ENCODE assay signal across 11 cellular contexts in genomic region chr18:80023173-80023572, GRCh38. TPM values are rescaled to one million over a fixed set of nuclear protein-coding genes. Genes with fewer than 3 reads are reported as not detected.
A peak's percentile ranks its signal among the peaks of the same experiment; 100 is the strongest.
DNase-seq lines count a peak whose midpoint lies in the region; ATAC-seq and TF ChIP-seq lines count a peak whose summit lies in the region.
"Had no signal": no experiment of that assay in that cellular context is flagged by ENCODE, and none has a peak within 500 bp of the region (broad histone marks: within the 10 kb centered on the region; RNA-seq: fewer than 3 reads in every experiment).

No MANE protein-coding gene starts in this region.

- TF ChIP-seq CTCF in Loucy (conservative IDR thresholded peaks at IDR 0.05; ENCODE audit: low read length) (peak; percentile 73), brain microvascular endothelial cell (IDR thresholded peaks at IDR 0.05; ENCODE audit: low read depth, low read length, missing control alignments) (peak; percentile 52), progenitor cell of endocrine pancreas (IDR thresholded peaks at IDR 0.05; ENCODE audit: unreplicated experiment) (peak; percentile 24), gastroesophageal sphincter (IDR thresholded peaks at IDR 0.05) (no peak)

- no peaks in the 10 kb centered on the region for H3K27me3 ChIP-seq in Loucy (ENCODE audit: insufficient read depth, low read length, poor library complexity, severe bottlenecking)
- H3K27me3 ChIP-seq in brain microvascular endothelial cell (replicated peaks): no peaks in the 10 kb centered on the region
- H3K27me3 ChIP-seq in gastroesophageal sphincter: no peaks in the 10 kb centered on the region

- no peaks in the 10 kb centered on the region for H3K79me2 ChIP-seq in Loucy (ENCODE audit: insufficient read depth, low read length)

- no peaks in the 10 kb centered on the region for H3K9me2 ChIP-seq in Loucy (replicated peaks; ENCODE audit: low read depth, low read length)

- H3K36me3 Mint-ChIP-seq in activated naive CD4-positive, alpha-beta T cell treated with anti-CD3 and anti-CD28 coated beads for 36 hours (ENCODE audit: low read depth): peaks cover 47% of the 10 kb centered on the region
- H3K36me3 Mint-ChIP-seq in progenitor cell of endocrine pancreas (ENCODE audit: insufficient read depth): peaks cover 26% of the 10 kb centered on the region

- peaks cover 47% of the 10 kb centered on the region; the same call in 1 of the 2 replicates for H3K9me3 ChIP-seq in Loucy (ENCODE audit: insufficient read depth, low read depth, low read length)
- H3K9me3 ChIP-seq in gastroesophageal sphincter: peaks cover 0 to 95% (median 7%) of the 10 kb centered on the region in 3 donors

- no peak overlapping the region for H3K9ac ChIP-seq in Loucy (ENCODE audit: low read depth, low read length, poor library complexity, severe bottlenecking)

- no peaks in the 10 kb centered on the region for H3K27me3 Mint-ChIP-seq in activated naive CD4-positive, alpha-beta T cell treated with anti-CD3 and anti-CD28 coated beads for 36 hours (ENCODE audit: low read depth)
- no peaks in the 10 kb centered on the region for H3K27me3 Mint-ChIP-seq in progenitor cell of endocrine pancreas

- peaks cover 53% of the 10 kb centered on the region for H3K9me3 Mint-ChIP-seq in activated naive CD4-positive, alpha-beta T cell treated with anti-CD3 and anti-CD28 coated beads for 36 hours
- peaks cover 61% of the 10 kb centered on the region for H3K9me3 Mint-ChIP-seq in progenitor cell of endocrine pancreas (ENCODE audit: low read depth)

- H3K36me3 ChIP-seq in Loucy (ENCODE audit: insufficient read depth, low read length) (no peaks in the 10 kb centered on the region), brain microvascular endothelial cell (replicated peaks) (no peaks in the 10 kb centered on the region), gastroesophageal sphincter (peaks cover 0 to 30% of the 10 kb centered on the region in 2 donors)

- H3K27ac ChIP-seq in brain microvascular endothelial cell (no peak overlapping the region), gastroesophageal sphincter (no peak overlapping the region)
- H3K27ac ChIP-seq: SK-N-MC had no signal

- no peak overlapping the region for H2AFZ ChIP-seq in Loucy (ENCODE audit: low read length)

- H3K4me1 ChIP-seq in Loucy (ENCODE audit: insufficient read depth, low read length, poor library complexity, severe bottlenecking): no peaks in the 10 kb centered on the region
- no peaks in the 10 kb centered on the region for H3K4me1 ChIP-seq in gastroesophageal sphincter

- peak; percentile 30 for DNase-seq in activated naive CD4-positive, alpha-beta T cell treated with anti-CD3 and anti-CD28 coated beads for 36 hours
- no peak for DNase-seq in activated naive CD4-positive, alpha-beta T cell treated with Interleukin-2 at 50 U/mL for 16 hours
- DNase-seq in brain microvascular endothelial cell (no peak), progenitor cell of endocrine pancreas (ENCODE audit: low spot score, unreplicated experiment) (no peak), kidney glomerular epithelial cell (lab: John Stamatoyannopoulos, UW) (no peak)
- DNase-seq: Calu3, NCI-H146 had no signal

- H3K27ac Mint-ChIP-seq in activated naive CD4-positive, alpha-beta T cell treated with anti-CD3 and anti-CD28 coated beads for 36 hours: no peak overlapping the region
- H3K27ac Mint-ChIP-seq in progenitor cell of endocrine pancreas: no peak overlapping the region

- in situ Hi-C loops in brain microvascular endothelial cell (cut with HindIII; ENCODE audit: low pct_ligation_motif_present, low sequenced_read_pairs): no loop called here

- no peak overlapping the region for H3K4me2 ChIP-seq in Loucy (ENCODE audit: low read depth, low read length, poor library complexity, severe bottlenecking)

- H3K4me3 ChIP-seq in Loucy (ENCODE audit: low read length, poor library complexity, severe bottlenecking) (no peak overlapping the region), brain microvascular endothelial cell (ENCODE audit: low read depth, low read length) (no peak overlapping the region), gastroesophageal sphincter (no peak overlapping the region)
- H3K4me3 ChIP-seq: SK-N-MC had no signal

- no peak for TF ChIP-seq EP300 in gastroesophageal sphincter (IDR thresholded peaks at IDR 0.05)

- intact Hi-C loops in activated naive CD4-positive, alpha-beta T cell treated with anti-CD3 and anti-CD28 coated beads for 36 hours (cut with micrococcal nuclease): no loop called here

- WGBS in gastroesophageal sphincter (ENCODE audit: low coverage in 1 of 2), 2 donors: 42 to 60% methylated on average over 4 of the region's 4 CpGs

- ATAC-seq in gastroesophageal sphincter: no peak
- no peak for ATAC-seq in HG03565 (IDR thresholded peaks at IDR 0.05; ENCODE audit: unreplicated experiment)

- no peak for TF ChIP-seq POLR2A in gastroesophageal sphincter (IDR thresholded peaks at IDR 0.05)

- no peaks in the 10 kb centered on the region for H4K20me1 ChIP-seq in Loucy (ENCODE audit: insufficient read depth, low read length, poor library complexity, severe bottlenecking)

- no peaks in the 10 kb centered on the region for H3K4me1 Mint-ChIP-seq in activated naive CD4-positive, alpha-beta T cell treated with anti-CD3 and anti-CD28 coated beads for 36 hours (ENCODE audit: low read depth)
- no peaks in the 10 kb centered on the region for H3K4me1 Mint-ChIP-seq in progenitor cell of endocrine pancreas (ENCODE audit: low read depth)

- H3K4me3 Mint-ChIP-seq in activated naive CD4-positive, alpha-beta T cell treated with anti-CD3 and anti-CD28 coated beads for 36 hours: no peak overlapping the region
- no peak overlapping the region for H3K4me3 Mint-ChIP-seq in progenitor cell of endocrine pancreas (ENCODE audit: low read depth)

- no peaks in the 10 kb centered on the region for H3F3A ChIP-seq in Loucy (ENCODE audit: low read depth)

- CTCF ChIA-PET in activated naive CD4-positive, alpha-beta T cell treated with anti-CD3 and anti-CD28 coated beads for 36 hours (lab: Charles Lee): interaction anchor here (0.7 to 1.1 kb wide), 3 partner anchors 86 to 900 kb away, joined by 3 read pairs; partner anchors contain the start of gene ADNP2

RNA-seq across cellular contexts. Expression of gene RBFA, which starts 11.1 kb away (rescaled TPM):
- 10 to 100 TPM; 35.7 to 36.0 TPM for total RNA-seq in activated naive CD4-positive, alpha-beta T cell treated with anti-CD3 and anti-CD28 coated beads for 36 hours
- total RNA-seq in progenitor cell of endocrine pancreas (34.2 and 34.3 TPM in 2 replicates), gastroesophageal sphincter (10 to 100 TPM; 27.0 to 38.8 (median 32.7) TPM)

RNA-seq across cellular contexts. Expression of gene TXNL4A, which starts 34.8 kb away (rescaled TPM):
- 100 to 1,000 TPM; 185 to 186 TPM for total RNA-seq in activated naive CD4-positive, alpha-beta T cell treated with anti-CD3 and anti-CD28 coated beads for 36 hours
- total RNA-seq in progenitor cell of endocrine pancreas (103 and 104 TPM in 2 replicates), gastroesophageal sphincter (10 to 100 TPM; 20.4 to 55.3 (median 39.6) TPM)

RNA-seq across cellular contexts. Expression of gene HSBP1L1, which starts 58.7 kb away (rescaled TPM):
- total RNA-seq in activated naive CD4-positive, alpha-beta T cell treated with anti-CD3 and anti-CD28 coated beads for 36 hours: 10 to 100 TPM; 14.2 to 14.8 TPM
- 7.0 and 8.0 TPM in 2 replicates for total RNA-seq in progenitor cell of endocrine pancreas
- 10 to 100 TPM in 3 of 4 donors, 1 to 10 TPM in 1; 3.2 to 23.8 (median 12.4) TPM for total RNA-seq in gastroesophageal sphincter

Comparison
In these comparisons a context has a peak if more than half of its experiments do, and no peak if none do; other contexts are left out.
1. CTCF ChIP-seq: peak in Loucy (single experiment), brain microvascular endothelial cell (single experiment) and progenitor cell of endocrine pancreas (single experiment); none in gastroesophageal sphincter (0 of 4).